11 cellular contexts compared by ENCODE assay signal in the genomic region with DNA sequence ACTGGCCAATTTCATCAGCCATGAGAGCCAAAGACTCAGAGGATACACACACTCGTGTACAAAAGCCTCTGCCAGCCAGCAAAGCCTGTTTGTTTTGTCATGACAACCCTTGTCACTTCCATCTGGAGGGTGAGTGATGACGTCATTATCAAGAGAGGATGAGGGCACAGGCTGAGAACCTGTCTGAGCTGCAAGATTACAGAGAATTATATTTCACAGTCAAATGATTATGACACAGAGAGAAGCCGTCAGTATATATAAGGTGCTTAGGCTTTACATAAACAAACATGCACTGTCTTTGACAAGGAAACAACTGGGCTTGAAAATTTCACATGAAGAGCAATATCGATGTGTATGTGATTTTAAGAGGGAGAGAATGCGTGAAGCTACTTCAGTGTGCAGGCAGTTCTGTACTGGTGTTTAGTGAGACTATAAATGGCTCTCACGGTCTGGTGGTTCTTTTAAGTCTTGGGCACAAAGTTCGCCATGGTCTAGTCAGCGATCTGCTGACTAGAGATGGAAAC. TPM values are rescaled to one million over a fixed set of nuclear protein-coding genes. Genes with fewer than 3 reads are reported as not detected.
DNase-seq lines count a peak whose midpoint lies in the region; ATAC-seq and TF ChIP-seq lines count a peak whose summit lies in the region.
"Had no signal": no experiment of that assay in that cellular context is flagged by ENCODE, and none has a peak within 500 bp of the region (broad histone marks: within the 10 kb centered on the region; RNA-seq: fewer than 3 reads in every experiment).

No MANE protein-coding gene starts in this region.

- H3K36me3 ChIP-seq in prostate gland (no peaks in the 10 kb centered on the region), smooth muscle cell (ENCODE audit: low read depth) (no peaks in the 10 kb centered on the region), lower lobe of right lung (no peaks in the 10 kb centered on the region)
- H3K36me3 ChIP-seq: transverse colon had no signal

- no peaks in the 10 kb centered on the region for H3K27me3 ChIP-seq in prostate gland (replicated peaks; ENCODE audit: insufficient read depth)
- no peaks in the 10 kb centered on the region for H3K27me3 ChIP-seq in smooth muscle cell (ENCODE audit: low read depth)
- H3K27me3 ChIP-seq in lower lobe of right lung (ENCODE audit: low read depth), result no peaks in the 10 kb centered on the region
- H3K27me3 ChIP-seq: transverse colon had no signal

- H3K9ac ChIP-seq in smooth muscle cell (ENCODE audit: low read depth), result no peak overlapping the region

- TF ChIP-seq POLR2A in prostate gland (IDR thresholded peaks at IDR 0.05), result no peak

- intact Hi-C loops in prostate gland (cut with DNase I), result loop anchor here (10.0 kb wide), 1 partner anchor 219 kb away; no protein-coding TSS in a partner anchor
- intact Hi-C loops in lower lobe of right lung (cut with DNase I), result no loop called here

- H4K20me1 ChIP-seq in smooth muscle cell (ENCODE audit: low read depth), result no peaks in the 10 kb centered on the region

- no peak for TF ChIP-seq CTCF in prostate gland (IDR thresholded peaks at IDR 0.05)
- TF ChIP-seq CTCF in smooth muscle cell (IDR thresholded peaks at IDR 0.05; ENCODE audit: borderline replicate concordance, insufficient read depth, poor library complexity, severe bottlenecking), result no peak
- TF ChIP-seq CTCF in lower lobe of right lung (IDR thresholded peaks at IDR 0.05), result no peak

- H3K79me2 ChIP-seq in smooth muscle cell (ENCODE audit: low read depth), result no peaks in the 10 kb centered on the region

- 39% methylated on average over 8 of the region's 8 CpGs for WGBS in prostate gland
- WGBS in smooth muscle cell (ENCODE audit: low lambda C conversion rate), result 63% methylated on average over 8 of the region's 8 CpGs

- ATAC-seq in lower lobe of right lung, result no peak

- H3F3A ChIP-seq in smooth muscle cell (ENCODE audit: low read depth), result peaks cover 4% of the 10 kb centered on the region

- no peak overlapping the region for H2AFZ ChIP-seq in smooth muscle cell (ENCODE audit: low read depth)

- H3K4me1 ChIP-seq in prostate gland (replicated peaks) (peaks cover 3% of the 10 kb centered on the region), smooth muscle cell (ENCODE audit: low read depth) (peaks cover 7% of the 10 kb centered on the region), lower lobe of right lung (no peaks in the 10 kb centered on the region)

- H3K4me2 ChIP-seq in smooth muscle cell, result no peak overlapping the region

- peak overlapping the region; percentile 25 to 47 for H3K27ac ChIP-seq in prostate gland
- H3K27ac ChIP-seq in smooth muscle cell (ENCODE audit: low read depth), result no peak overlapping the region
- no peak overlapping the region for H3K27ac ChIP-seq in lower lobe of right lung
- H3K27ac ChIP-seq: transverse colon had no signal

- H3K4me3 ChIP-seq in prostate gland (no peak overlapping the region), smooth muscle cell (no peak overlapping the region), lower lobe of right lung (no peak overlapping the region)
- H3K4me3 ChIP-seq: transverse colon had no signal

- DNase-seq in NCI-H187 treated with DMSO at 0.1 percent for 48 hours (lab: John Stamatoyannopoulos, UW), result peak; percentile 3
- no peak for DNase-seq in NCI-H187 (lab: John Stamatoyannopoulos, UW)
- DNase-seq in NCI-H69 (lab: John Stamatoyannopoulos, UW), result peak; percentile 83
- peak; percentile 7 to 16 for DNase-seq in dermis microvascular lymphatic vessel endothelial cell (ENCODE audit: low read depth in 2 of 2)
- DNase-seq in prostate gland (ENCODE audit: low spot score), result peak; percentile 51
- DNase-seq in smooth muscle cell (lab: John Stamatoyannopoulos, UW; ENCODE audit: unreplicated experiment), result no peak
- DNase-seq in OCI-M2 (lab: John Stamatoyannopoulos, UW; ENCODE audit: unreplicated experiment), result no peak
- no peak for DNase-seq in lower lobe of right lung
- DNase-seq: activated naive CD4-positive, alpha-beta T cell treated with anti-CD3 and anti-CD28 coated beads, Interleukin-2, amount 50 U/mL, for 16 hours; NCI-H524 treated with DMSO at 0.1 percent for 48 hours; transverse colon had no signal

- no peaks in the 10 kb centered on the region for H3K9me3 ChIP-seq in prostate gland
- H3K9me3 ChIP-seq in smooth muscle cell (replicated peaks; ENCODE audit: low read depth), result no peaks in the 10 kb centered on the region
- H3K9me3 ChIP-seq in lower lobe of right lung, result no peaks in the 10 kb centered on the region
- H3K9me3 ChIP-seq: transverse colon had no signal

RNA-seq across cellular contexts. Expression of gene BCLAF1, which starts 36.5 kb away (rescaled TPM):
- total RNA-seq in dermis microvascular lymphatic vessel endothelial cell, result 67.3 and 71.1 TPM in 2 replicates
- 100 to 1,000 TPM in 1 of 2 donors, 10 to 100 TPM in 1; 83.0 to 136 TPM for total RNA-seq in prostate gland
- total RNA-seq in smooth muscle cell, result 151 and 193 TPM in 2 replicates
- 61.1 and 68.2 TPM in 2 replicates for polyA plus RNA-seq in smooth muscle cell
- total RNA-seq in lower lobe of right lung, result 132 TPM

Comparison
In these comparisons a context has a peak if more than half of its experiments do, and no peak if none do; other contexts are left out.
1. DNase-seq: peak in NCI-H187 treated with DMSO at 0.1 percent for 48 hours (single experiment), NCI-H69 (single experiment), dermis microvascular lymphatic vessel endothelial cell (2 of 2) and prostate gland (single experiment); none in NCI-H187 (0 of 2), smooth muscle cell (single experiment), OCI-M2 (single experiment) and lower lobe of right lung (single experiment).
2. H3K27ac ChIP-seq: peak in prostate gland (2 of 2); none in smooth muscle cell (single experiment) and lower lobe of right lung (single experiment).